In genomic region chr1:46512135-46512791, GRCh38 we compare ENCODE assay signal across 1 cellular context.
TF ChIP-seq lines count a peak whose summit lies in the region.

No MANE protein-coding gene starts in this region.

TF ChIP-seq in H1, 55 proteins besides CTCF, POLR2A, EP300 and RAD21:
- TF ChIP-seq SRF (IDR thresholded peaks at IDR 0.05; ENCODE audit: low read depth, low read length) (no peak), MAX (IDR thresholded peaks at IDR 0.05) (peak; percentile 28; the same call in 1 of the 2 replicates), TBP (IDR thresholded peaks at IDR 0.05; ENCODE audit: low read depth, low read length) (no peak)
